In the genomic region with DNA sequence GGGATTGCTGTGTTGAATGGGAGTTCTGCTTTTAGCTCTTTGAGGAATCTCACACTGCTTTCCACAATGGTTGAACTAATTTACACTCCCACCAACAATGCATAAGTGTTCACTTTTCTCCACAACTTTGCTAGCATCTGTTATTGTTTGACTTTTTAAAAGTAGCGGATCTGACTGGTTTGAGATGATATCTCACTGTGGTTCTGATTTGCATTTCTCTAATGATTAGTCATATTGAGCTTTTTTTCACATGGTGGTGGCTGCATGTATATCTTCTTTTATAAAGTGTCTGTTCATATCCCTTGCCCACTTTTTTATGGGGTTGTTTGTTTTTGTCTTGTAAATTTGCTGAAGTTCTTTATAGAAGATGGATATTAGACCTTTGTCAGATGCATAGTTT, we compare ENCODE assay signal across 19 cellular contexts.
DNase-seq lines count a peak whose midpoint lies in the region; ATAC-seq, FAIRE-seq and TF ChIP-seq lines count a peak whose summit lies in the region.
"Had no signal": no experiment of that assay in that cellular context is flagged by ENCODE, and none has a peak within 500 bp of the region (broad histone marks: within the 10 kb centered on the region; RNA-seq: fewer than 3 reads in every experiment).

No MANE protein-coding gene starts in this region.

- in situ Hi-C loops in K562 (cut with MboI), result no loop called here

- no peak for TF ChIP-seq RAD21 in K562 (CRISPR knock-in tag; conservative IDR thresholded peaks at IDR 0.05 in 1 of 2, IDR thresholded peaks at IDR 0.05 in 1 of 2)

- DNase-seq in M059J (ENCODE audit: low read depth), result peak; percentile 68
- DNase-seq in K562 (ENCODE audit: extremely low read depth in 1 of 4, low spot score in 3 of 4), result no peak
- no peak for DNase-seq in lower leg skin (ENCODE audit: low spot score in 2 of 2)
- no peak for DNase-seq in NCI-H1436 treated with DMSO at 0.1 percent for 48 hours (lab: John Stamatoyannopoulos, UW)
- no peak for DNase-seq in immature natural killer cell
- DNase-seq: C1 segment of cervical spinal cord; Calu3; CD4-positive, alpha-beta memory T cell; COR-L47; DMS53; DMS79 treated with DMSO at 0.1 percent for 48 hours; GM23248; H7; HCEC 1CT had no signal

- H3K27me3 ChIP-seq in K562 (ENCODE audit: control insufficient read depth in 2 of 2, insufficient read depth in 2 of 2, low read length in 2 of 2), result no peaks in the 10 kb centered on the region

- TF ChIP-seq POLR2A in K562 (conservative IDR thresholded peaks at IDR 0.05), result no peak
- no peak for TF ChIP-seq POLR2A in lower leg skin (IDR thresholded peaks at IDR 0.05)

- ATAC-seq in GM18858 (IDR thresholded peaks at IDR 0.05; ENCODE audit: unreplicated experiment), result peak; percentile 42
- ATAC-seq in K562, result no peak

- H3K36me3 Mint-ChIP-seq in immature natural killer cell, result no peaks in the 10 kb centered on the region
- H3K36me3 Mint-ChIP-seq: CD4-positive, alpha-beta memory T cell had no signal

- H3K79me2 ChIP-seq in K562 (ENCODE audit: control insufficient read depth, insufficient read depth, low read length), result peaks cover 94% of the 10 kb centered on the region

- peaks cover 7% of the 10 kb centered on the region; the same call in 1 of the 2 replicates for H3K9me3 ChIP-seq in K562 (replicated peaks; ENCODE audit: control insufficient read depth, insufficient read depth, low read depth, low read length)

- H3K9me1 ChIP-seq in K562 (ENCODE audit: control insufficient read depth, insufficient read depth, low read length), result no peaks in the 10 kb centered on the region

- FAIRE-seq in K562 (lab: Jason Lieb, UNC), result no peak
- FAIRE-seq: G401.6, GM18507, GM19239, H1 had no signal

- H3K9ac ChIP-seq in K562 (ENCODE audit: insufficient read depth in 1 of 2, low read depth in 2 of 2, low read length in 2 of 2), result no peak overlapping the region
- H3K9ac ChIP-seq: GM23248 had no signal

- BruUV-seq in K562 (replicated peaks; lab: Mats Ljungman, UMichigan), result no TSS peak

- H3K9me3 Mint-ChIP-seq in immature natural killer cell, result peaks cover 2 to 50% (median 25%) of the 10 kb centered on the region in 6 donors

- TF ChIP-seq EP300 in K562 (IDR thresholded peaks at IDR 0.05; ENCODE audit: low read length), result no peak

- H3K36me3 ChIP-seq in K562 (ENCODE audit: control insufficient read depth, insufficient read depth, low read length), result peaks cover 16% of the 10 kb centered on the region; the same call in 1 of the 3 replicates

- no peak overlapping the region for H2AFZ ChIP-seq in K562 (ENCODE audit: low read depth, low read length)
- H2AFZ ChIP-seq: GM23248 had no signal

- no peaks in the 10 kb centered on the region for H3K27me3 Mint-ChIP-seq in immature natural killer cell (ENCODE audit: low read depth in 3 of 3)
- H3K27me3 Mint-ChIP-seq: CD4-positive, alpha-beta memory T cell had no signal

- H3K4me2 ChIP-seq in K562 (ENCODE audit: insufficient read depth, low read length), result no peak overlapping the region

- TF ChIP-seq CTCF in K562 (IDR thresholded peaks at IDR 0.05 in 2 of 3, conservative IDR thresholded peaks at IDR 0.05 in 1 of 3; ENCODE audit: insufficient read depth in 2 of 3, low read depth in 1 of 3, low read length in 3 of 3) (no peak), lower leg skin (IDR thresholded peaks at IDR 0.05) (no peak)

- H3K4me1 Mint-ChIP-seq in immature natural killer cell, result no peaks in the 10 kb centered on the region
- H3K4me1 Mint-ChIP-seq: CD4-positive, alpha-beta memory T cell had no signal

- WGBS in K562 (ENCODE audit: insufficient coverage, low coverage, missing lambda C conversion rate), result 71% methylated on average over 1 of the region's 1 CpG
- 69 to 85% methylated on average over 1 of the region's 1 CpG for WGBS in lower leg skin, 2 donors

- no peak overlapping the region for H3K27ac Mint-ChIP-seq in immature natural killer cell
- H3K27ac Mint-ChIP-seq: CD4-positive, alpha-beta memory T cell had no signal

- H3K4me1 ChIP-seq in K562 (replicated peaks in 1 of 2; ENCODE audit: control insufficient read depth in 2 of 2, insufficient read depth in 2 of 2, low read length in 2 of 2), result no peaks in the 10 kb centered on the region

- intact Hi-C loops in K562 (cut with micrococcal nuclease) (no loop called here), lower leg skin (cut with DNase I; ENCODE audit: low total_unique reads) (no loop called here)

- no peak overlapping the region for H3K4me3 ChIP-seq in K562
- H3K4me3 ChIP-seq in lower leg skin (ENCODE audit: low read depth, poor library complexity, severe bottlenecking), result no peak overlapping the region
- H3K4me3 ChIP-seq: GM23248 had no signal

- CTCF ChIA-PET in K562 (lab: Yijun Ruan, JAX; ENCODE audit: low intra/inter-chr PET ratio), result no interaction called here

- POLR2A ChIA-PET in K562 (lab: Yijun Ruan, JAX), result interaction anchor here (0.6 to 0.9 kb wide), 2 partner anchors 125 to 170 kb away, joined by 3 to 5 read pairs; no protein-coding TSS in a partner anchor

- H3K27ac ChIP-seq in K562 (ENCODE audit: extremely low read depth, low read depth, low read length), result no peak overlapping the region
- H3K27ac ChIP-seq: GM23248 had no signal

- H4K20me1 ChIP-seq in K562 (replicated peaks; ENCODE audit: control insufficient read depth, insufficient read depth, low read length), result no peaks in the 10 kb centered on the region

- no peak overlapping the region for H3K4me3 Mint-ChIP-seq in immature natural killer cell
- H3K4me3 Mint-ChIP-seq: CD4-positive, alpha-beta memory T cell had no signal

TF ChIP-seq in K562, 482 proteins besides CTCF, POLR2A, EP300 and RAD21 (continues in another document):
- TF ChIP-seq NR2C2 (CRISPR knock-in tag; IDR thresholded peaks at IDR 0.05), result no peak
- TF ChIP-seq NR2C2 (tag; IDR thresholded peaks at IDR 0.05), result no peak
- TF ChIP-seq, protein P1, sequence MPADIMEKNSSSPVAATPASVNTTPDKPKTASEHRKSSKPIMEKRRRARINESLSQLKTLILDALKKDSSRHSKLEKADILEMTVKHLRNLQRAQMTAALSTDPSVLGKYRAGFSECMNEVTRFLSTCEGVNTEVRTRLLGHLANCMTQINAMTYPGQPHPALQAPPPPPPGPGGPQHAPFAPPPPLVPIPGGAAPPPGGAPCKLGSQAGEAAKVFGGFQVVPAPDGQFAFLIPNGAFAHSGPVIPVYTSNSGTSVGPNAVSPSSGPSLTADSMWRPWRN (IDR thresholded peaks at IDR 0.05; ENCODE audit: low read depth), result no peak
- no peak for TF ChIP-seq PHF21A (IDR thresholded peaks at IDR 0.05; ENCODE audit: borderline replicate concordance, low read depth)
- no peak for TF ChIP-seq ILF3 (IDR thresholded peaks at IDR 0.05; ENCODE audit: borderline replicate concordance)
- TF ChIP-seq NFIX (CRISPR knock-in tag; IDR thresholded peaks at IDR 0.05; ENCODE audit: low read depth), result no peak
- TF ChIP-seq NFE2 (IDR thresholded peaks at IDR 0.05; ENCODE audit: low read depth), result no peak
- TF ChIP-seq C11orf30 (IDR thresholded peaks at IDR 0.05; ENCODE audit: low read depth), result peak; percentile 35; the same call in 1 of the 2 replicates
- TF ChIP-seq, protein P2, sequence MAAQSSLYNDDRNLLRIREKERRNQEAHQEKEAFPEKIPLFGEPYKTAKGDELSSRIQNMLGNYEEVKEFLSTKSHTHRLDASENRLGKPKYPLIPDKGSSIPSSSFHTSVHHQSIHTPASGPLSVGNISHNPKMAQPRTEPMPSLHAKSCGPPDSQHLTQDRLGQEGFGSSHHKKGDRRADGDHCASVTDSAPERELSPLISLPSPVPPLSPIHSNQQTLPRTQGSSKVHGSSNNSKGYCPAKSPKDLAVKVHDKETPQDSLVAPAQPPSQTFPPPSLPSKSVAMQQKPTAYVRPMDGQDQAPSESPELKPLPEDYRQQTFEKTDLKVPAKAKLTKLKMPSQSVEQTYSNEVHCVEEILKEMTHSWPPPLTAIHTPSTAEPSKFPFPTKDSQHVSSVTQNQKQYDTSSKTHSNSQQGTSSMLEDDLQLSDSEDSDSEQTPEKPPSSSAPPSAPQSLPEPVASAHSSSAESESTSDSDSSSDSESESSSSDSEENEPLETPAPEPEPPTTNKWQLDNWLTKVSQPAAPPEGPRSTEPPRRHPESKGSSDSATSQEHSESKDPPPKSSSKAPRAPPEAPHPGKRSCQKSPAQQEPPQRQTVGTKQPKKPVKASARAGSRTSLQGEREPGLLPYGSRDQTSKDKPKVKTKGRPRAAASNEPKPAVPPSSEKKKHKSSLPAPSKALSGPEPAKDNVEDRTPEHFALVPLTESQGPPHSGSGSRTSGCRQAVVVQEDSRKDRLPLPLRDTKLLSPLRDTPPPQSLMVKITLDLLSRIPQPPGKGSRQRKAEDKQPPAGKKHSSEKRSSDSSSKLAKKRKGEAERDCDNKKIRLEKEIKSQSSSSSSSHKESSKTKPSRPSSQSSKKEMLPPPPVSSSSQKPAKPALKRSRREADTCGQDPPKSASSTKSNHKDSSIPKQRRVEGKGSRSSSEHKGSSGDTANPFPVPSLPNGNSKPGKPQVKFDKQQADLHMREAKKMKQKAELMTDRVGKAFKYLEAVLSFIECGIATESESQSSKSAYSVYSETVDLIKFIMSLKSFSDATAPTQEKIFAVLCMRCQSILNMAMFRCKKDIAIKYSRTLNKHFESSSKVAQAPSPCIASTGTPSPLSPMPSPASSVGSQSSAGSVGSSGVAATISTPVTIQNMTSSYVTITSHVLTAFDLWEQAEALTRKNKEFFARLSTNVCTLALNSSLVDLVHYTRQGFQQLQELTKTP (IDR thresholded peaks at IDR 0.05; ENCODE audit: low read depth in 1 of 2, partially characterized antibody in 2 of 2), result peak in 1 of 2 experiments; percentile 98
- TF ChIP-seq ZNF408 (CRISPR knock-in tag; IDR thresholded peaks at IDR 0.05; ENCODE audit: low read depth), result no peak
- no peak for TF ChIP-seq HMG20B (CRISPR knock-in tag; IDR thresholded peaks at IDR 0.05)
- TF ChIP-seq, protein P3, sequence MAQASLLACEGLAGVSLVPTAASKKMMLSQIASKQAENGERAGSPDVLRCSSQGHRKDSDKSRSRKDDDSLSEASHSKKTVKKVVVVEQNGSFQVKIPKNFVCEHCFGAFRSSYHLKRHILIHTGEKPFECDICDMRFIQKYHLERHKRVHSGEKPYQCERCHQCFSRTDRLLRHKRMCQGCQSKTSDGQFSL (CRISPR knock-in tag; IDR thresholded peaks at IDR 0.05), result no peak
- TF ChIP-seq, protein P3 (tag; IDR thresholded peaks at IDR 0.05), result no peak
- no peak for TF ChIP-seq SREBF2 (CRISPR knock-in tag; IDR thresholded peaks at IDR 0.05)
- TF ChIP-seq ZNF696 (CRISPR knock-in tag; conservative IDR thresholded peaks at IDR 0.05), result no peak
- no peak for TF ChIP-seq HIVEP1 (CRISPR knock-in tag; IDR thresholded peaks at IDR 0.05)
- no peak for TF ChIP-seq MYC (IDR thresholded peaks at IDR 0.05; ENCODE audit: low read depth, low read length)
- TF ChIP-seq MYC (CRISPR knock-in tag; IDR thresholded peaks at IDR 0.05; ENCODE audit: borderline replicate concordance, low read depth), result no peak
- TF ChIP-seq TGIF2 (CRISPR knock-in tag; IDR thresholded peaks at IDR 0.05), result no peak
